ENCODE assay signal across 1 cellular context in the genomic region with DNA sequence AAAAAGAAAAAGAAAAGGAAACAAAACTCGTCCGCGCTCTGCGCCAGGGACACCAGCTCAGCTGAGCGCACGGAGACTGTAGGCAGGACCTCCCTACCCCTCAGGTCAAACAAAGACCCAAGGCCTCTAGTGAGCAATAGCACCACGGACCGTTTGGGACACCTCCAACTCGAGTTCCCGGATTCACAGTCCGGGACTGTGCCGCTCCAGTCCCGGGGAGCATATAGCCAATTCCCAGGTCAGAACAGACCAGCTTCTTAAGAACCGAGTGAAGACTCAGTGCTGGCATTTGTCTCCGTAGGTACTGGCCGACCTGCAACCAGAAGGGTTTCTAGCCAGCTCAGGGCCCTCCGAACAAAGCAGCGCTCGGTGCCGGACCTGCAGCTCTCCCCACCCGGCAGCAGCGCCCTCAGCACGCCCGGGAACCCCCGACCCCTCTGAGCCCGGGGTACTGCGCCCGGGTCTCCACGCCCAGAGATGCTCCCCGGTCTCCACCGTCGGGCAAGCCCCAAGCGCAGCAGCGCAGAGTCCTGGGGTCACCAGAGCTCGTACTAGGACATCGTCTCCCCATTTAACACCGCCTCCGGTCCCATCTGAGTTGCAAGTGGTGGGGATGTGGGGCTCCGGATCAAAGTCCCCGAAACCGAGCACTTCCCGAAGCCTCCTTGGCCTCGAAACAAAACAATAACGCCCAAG.
A peak's percentile ranks its signal among the peaks of the same experiment; 100 is the strongest.
TF ChIP-seq lines count a peak whose summit lies in the region.

No MANE protein-coding gene starts in this region.

TF ChIP-seq in HepG2, 621 proteins besides CTCF, POLR2A, EP300 and RAD21 (continued from another document and continues in another):
- TF ChIP-seq, protein P1, sequence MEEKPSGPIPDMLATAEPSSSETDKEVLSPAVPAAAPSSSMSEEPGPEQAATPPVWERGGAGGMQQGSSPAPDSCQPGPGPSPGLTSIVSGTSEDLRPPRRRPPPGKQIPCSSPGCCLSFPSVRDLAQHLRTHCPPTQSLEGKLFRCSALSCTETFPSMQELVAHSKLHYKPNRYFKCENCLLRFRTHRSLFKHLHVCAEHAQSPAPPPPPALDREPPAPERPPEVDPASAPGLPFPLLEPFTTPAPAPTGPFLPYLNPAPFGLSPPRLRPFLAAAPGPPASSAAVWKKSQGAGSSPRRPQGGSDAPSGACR (CRISPR knock-in tag; IDR thresholded peaks at IDR 0.05) = peak; percentile 24
- TF ChIP-seq, protein P2, sequence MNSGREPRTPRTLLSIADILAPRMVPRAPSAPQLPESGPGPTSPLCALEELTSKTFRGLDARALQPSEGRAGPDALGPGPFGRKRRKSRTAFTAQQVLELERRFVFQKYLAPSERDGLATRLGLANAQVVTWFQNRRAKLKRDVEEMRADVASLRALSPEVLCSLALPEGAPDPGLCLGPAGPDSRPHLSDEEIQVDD (CRISPR knock-in tag; IDR thresholded peaks at IDR 0.05; ENCODE audit: borderline replicate concordance) = no peak
- TF ChIP-seq ZNF761 (CRISPR knock-in tag; conservative IDR thresholded peaks at IDR 0.05) = no peak
- TF ChIP-seq ZNF777 (CRISPR knock-in tag; IDR thresholded peaks at IDR 0.05) = peak; percentile 46
- no peak for TF ChIP-seq ZNF124 (CRISPR knock-in tag; IDR thresholded peaks at IDR 0.05)
- 0 out of 2 replicates have a peak, but pooled peaks have one; percentile 26 for TF ChIP-seq EED (CRISPR knock-in tag; IDR thresholded peaks at IDR 0.05)
- 0 out of 2 replicates have a peak, but pooled peaks have one; percentile 21 for TF ChIP-seq ZNF766 (CRISPR knock-in tag; IDR thresholded peaks at IDR 0.05; ENCODE audit: borderline replicate concordance)
- TF ChIP-seq, protein P3, sequence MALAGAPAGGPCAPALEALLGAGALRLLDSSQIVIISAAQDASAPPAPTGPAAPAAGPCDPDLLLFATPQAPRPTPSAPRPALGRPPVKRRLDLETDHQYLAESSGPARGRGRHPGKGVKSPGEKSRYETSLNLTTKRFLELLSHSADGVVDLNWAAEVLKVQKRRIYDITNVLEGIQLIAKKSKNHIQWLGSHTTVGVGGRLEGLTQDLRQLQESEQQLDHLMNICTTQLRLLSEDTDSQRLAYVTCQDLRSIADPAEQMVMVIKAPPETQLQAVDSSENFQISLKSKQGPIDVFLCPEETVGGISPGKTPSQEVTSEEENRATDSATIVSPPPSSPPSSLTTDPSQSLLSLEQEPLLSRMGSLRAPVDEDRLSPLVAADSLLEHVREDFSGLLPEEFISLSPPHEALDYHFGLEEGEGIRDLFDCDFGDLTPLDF (CRISPR knock-in tag; IDR thresholded peaks at IDR 0.05) = no peak
- TF ChIP-seq, protein P4, sequence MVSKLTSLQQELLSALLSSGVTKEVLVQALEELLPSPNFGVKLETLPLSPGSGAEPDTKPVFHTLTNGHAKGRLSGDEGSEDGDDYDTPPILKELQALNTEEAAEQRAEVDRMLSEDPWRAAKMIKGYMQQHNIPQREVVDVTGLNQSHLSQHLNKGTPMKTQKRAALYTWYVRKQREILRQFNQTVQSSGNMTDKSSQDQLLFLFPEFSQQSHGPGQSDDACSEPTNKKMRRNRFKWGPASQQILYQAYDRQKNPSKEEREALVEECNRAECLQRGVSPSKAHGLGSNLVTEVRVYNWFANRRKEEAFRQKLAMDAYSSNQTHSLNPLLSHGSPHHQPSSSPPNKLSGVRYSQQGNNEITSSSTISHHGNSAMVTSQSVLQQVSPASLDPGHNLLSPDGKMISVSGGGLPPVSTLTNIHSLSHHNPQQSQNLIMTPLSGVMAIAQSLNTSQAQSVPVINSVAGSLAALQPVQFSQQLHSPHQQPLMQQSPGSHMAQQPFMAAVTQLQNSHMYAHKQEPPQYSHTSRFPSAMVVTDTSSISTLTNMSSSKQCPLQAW (CRISPR knock-in tag; IDR thresholded peaks at IDR 0.05) = 0 out of 2 replicates have a peak, but pooled peaks have one; percentile 44
- 0 out of 2 replicates have a peak, but pooled peaks have one; percentile 54 for TF ChIP-seq HOXA5 (CRISPR knock-in tag; IDR thresholded peaks at IDR 0.05)
- no peak for TF ChIP-seq MIER2 (CRISPR knock-in tag; IDR thresholded peaks at IDR 0.05)
- TF ChIP-seq, protein P5, sequence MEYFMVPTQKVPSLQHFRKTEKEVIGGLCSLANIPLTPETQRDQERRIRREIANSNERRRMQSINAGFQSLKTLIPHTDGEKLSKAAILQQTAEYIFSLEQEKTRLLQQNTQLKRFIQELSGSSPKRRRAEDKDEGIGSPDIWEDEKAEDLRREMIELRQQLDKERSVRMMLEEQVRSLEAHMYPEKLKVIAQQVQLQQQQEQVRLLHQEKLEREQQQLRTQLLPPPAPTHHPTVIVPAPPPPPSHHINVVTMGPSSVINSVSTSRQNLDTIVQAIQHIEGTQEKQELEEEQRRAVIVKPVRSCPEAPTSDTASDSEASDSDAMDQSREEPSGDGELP (IDR thresholded peaks at IDR 0.05; ENCODE audit: borderline replicate concordance, low read depth) = peak; percentile 25; the same call in 1 of the 2 replicates
- TF ChIP-seq NFKBIZ (CRISPR knock-in tag; IDR thresholded peaks at IDR 0.05) = no peak
- peak; percentile 59; the same call in 1 of the 2 replicates for TF ChIP-seq FOXJ3 (CRISPR knock-in tag; IDR thresholded peaks at IDR 0.05; ENCODE audit: borderline replicate concordance)
- 0 out of 2 replicates have a peak, but pooled peaks have one; percentile 50 for TF ChIP-seq ZNF780A (CRISPR knock-in tag; IDR thresholded peaks at IDR 0.05)
- no peak for TF ChIP-seq FLYWCH1 (CRISPR knock-in tag; IDR thresholded peaks at IDR 0.05)
- no peak for TF ChIP-seq RXRA (CRISPR knock-in tag; IDR thresholded peaks at IDR 0.05)
- TF ChIP-seq, protein P6, sequence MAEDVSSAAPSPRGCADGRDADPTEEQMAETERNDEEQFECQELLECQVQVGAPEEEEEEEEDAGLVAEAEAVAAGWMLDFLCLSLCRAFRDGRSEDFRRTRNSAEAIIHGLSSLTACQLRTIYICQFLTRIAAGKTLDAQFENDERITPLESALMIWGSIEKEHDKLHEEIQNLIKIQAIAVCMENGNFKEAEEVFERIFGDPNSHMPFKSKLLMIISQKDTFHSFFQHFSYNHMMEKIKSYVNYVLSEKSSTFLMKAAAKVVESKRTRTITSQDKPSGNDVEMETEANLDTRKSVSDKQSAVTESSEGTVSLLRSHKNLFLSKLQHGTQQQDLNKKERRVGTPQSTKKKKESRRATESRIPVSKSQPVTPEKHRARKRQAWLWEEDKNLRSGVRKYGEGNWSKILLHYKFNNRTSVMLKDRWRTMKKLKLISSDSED (CRISPR knock-in tag; IDR thresholded peaks at IDR 0.05) = no peak
- TF ChIP-seq, protein P7, sequence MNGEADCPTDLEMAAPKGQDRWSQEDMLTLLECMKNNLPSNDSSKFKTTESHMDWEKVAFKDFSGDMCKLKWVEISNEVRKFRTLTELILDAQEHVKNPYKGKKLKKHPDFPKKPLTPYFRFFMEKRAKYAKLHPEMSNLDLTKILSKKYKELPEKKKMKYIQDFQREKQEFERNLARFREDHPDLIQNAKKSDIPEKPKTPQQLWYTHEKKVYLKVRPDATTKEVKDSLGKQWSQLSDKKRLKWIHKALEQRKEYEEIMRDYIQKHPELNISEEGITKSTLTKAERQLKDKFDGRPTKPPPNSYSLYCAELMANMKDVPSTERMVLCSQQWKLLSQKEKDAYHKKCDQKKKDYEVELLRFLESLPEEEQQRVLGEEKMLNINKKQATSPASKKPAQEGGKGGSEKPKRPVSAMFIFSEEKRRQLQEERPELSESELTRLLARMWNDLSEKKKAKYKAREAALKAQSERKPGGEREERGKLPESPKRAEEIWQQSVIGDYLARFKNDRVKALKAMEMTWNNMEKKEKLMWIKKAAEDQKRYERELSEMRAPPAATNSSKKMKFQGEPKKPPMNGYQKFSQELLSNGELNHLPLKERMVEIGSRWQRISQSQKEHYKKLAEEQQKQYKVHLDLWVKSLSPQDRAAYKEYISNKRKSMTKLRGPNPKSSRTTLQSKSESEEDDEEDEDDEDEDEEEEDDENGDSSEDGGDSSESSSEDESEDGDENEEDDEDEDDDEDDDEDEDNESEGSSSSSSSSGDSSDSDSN (CRISPR knock-in tag; IDR thresholded peaks at IDR 0.05) = peak; percentile 65
- TF ChIP-seq KDM2A (CRISPR knock-in tag; IDR thresholded peaks at IDR 0.05; ENCODE audit: borderline replicate concordance, low read depth) = peak; percentile 42; the same call in 1 of the 2 replicates
- TF ChIP-seq ZNF264 (CRISPR knock-in tag; IDR thresholded peaks at IDR 0.05) = no peak
- peak; percentile 62; the same call in 1 of the 2 replicates for TF ChIP-seq ZNF841 (CRISPR knock-in tag; IDR thresholded peaks at IDR 0.05; ENCODE audit: borderline replicate concordance)
- no peak for TF ChIP-seq TEAD3 (CRISPR knock-in tag; optimal IDR thresholded peaks at IDR 0.05; ENCODE audit: borderline replicate concordance)
- TF ChIP-seq, protein P8, sequence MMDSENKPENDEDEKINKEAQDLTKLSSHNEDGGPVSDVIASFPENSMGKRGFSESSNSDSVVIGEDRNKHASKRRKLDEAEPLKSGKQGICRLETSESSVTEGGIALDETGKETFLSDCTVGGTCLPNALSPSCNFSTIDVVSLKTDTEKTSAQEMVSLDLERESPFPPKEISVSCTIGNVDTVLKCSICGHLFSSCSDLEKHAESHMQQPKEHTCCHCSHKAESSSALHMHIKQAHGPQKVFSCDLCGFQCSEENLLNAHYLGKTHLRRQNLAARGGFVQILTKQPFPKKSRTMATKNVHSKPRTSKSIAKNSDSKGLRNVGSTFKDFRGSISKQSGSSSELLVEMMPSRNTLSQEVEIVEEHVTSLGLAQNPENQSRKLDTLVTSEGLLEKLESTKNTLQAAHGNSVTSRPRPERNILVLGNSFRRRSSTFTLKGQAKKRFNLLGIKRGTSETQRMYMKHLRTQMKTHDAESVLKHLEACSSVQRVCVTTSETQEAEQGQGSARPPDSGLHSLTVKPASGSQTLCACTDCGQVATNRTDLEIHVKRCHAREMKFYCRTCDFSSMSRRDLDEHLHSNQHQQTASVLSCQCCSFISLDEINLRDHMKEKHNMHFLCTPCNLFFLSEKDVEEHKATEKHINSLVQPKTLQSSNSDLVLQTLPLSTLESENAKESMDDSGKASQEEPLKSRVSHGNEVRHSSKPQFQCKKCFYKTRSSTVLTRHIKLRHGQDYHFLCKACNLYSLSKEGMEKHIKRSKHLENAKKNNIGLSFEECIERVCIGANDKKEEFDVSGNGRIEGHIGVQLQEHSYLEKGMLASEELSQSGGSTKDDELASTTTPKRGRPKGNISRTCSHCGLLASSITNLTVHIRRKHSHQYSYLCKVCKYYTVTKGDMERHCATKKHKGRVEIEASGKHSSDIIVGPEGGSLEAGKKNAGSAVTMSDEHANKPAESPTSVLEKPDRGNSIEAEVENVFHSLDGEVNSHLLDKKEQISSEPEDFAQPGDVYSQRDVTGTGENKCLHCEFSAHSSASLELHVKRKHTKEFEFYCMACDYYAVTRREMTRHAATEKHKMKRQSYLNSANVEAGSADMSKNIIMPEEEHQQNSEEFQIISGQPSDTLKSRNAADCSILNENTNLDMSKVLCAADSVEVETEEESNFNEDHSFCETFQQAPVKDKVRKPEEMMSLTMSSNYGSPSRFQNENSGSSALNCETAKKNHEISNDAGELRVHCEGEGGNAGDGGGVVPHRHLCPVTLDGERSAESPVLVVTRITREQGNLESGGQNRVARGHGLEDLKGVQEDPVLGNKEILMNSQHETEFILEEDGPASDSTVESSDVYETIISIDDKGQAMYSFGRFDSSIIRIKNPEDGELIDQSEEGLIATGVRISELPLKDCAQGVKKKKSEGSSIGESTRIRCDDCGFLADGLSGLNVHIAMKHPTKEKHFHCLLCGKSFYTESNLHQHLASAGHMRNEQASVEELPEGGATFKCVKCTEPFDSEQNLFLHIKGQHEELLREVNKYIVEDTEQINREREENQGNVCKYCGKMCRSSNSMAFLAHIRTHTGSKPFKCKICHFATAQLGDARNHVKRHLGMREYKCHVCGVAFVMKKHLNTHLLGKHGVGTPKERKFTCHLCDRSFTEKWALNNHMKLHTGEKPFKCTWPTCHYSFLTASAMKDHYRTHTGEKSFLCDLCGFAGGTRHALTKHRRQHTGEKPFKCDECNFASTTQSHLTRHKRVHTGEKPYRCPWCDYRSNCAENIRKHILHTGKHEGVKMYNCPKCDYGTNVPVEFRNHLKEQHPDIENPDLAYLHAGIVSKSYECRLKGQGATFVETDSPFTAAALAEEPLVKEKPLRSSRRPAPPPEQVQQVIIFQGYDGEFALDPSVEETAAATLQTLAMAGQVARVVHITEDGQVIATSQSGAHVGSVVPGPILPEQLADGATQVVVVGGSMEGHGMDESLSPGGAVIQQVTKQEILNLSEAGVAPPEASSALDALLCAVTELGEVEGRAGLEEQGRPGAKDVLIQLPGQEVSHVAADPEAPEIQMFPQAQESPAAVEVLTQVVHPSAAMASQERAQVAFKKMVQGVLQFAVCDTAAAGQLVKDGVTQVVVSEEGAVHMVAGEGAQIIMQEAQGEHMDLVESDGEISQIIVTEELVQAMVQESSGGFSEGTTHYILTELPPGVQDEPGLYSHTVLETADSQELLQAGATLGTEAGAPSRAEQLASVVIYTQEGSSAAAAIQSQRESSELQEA (CRISPR knock-in tag; IDR thresholded peaks at IDR 0.05; ENCODE audit: not compliant biosample characterization) = no peak
- TF ChIP-seq, protein P9, sequence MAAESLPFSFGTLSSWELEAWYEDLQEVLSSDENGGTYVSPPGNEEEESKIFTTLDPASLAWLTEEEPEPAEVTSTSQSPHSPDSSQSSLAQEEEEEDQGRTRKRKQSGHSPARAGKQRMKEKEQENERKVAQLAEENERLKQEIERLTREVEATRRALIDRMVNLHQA (CRISPR knock-in tag; IDR thresholded peaks at IDR 0.05) = no peak
- 0 out of 2 replicates have a peak, but pooled peaks have one; percentile 37 for TF ChIP-seq KLF6 (CRISPR knock-in tag; IDR thresholded peaks at IDR 0.05)
- 0 out of 2 replicates have a peak, but pooled peaks have one; percentile 9 for TF ChIP-seq ZNF33B (CRISPR knock-in tag; IDR thresholded peaks at IDR 0.05)
- no peak for TF ChIP-seq NAIF1 (CRISPR knock-in tag; IDR thresholded peaks at IDR 0.05; ENCODE audit: borderline replicate concordance)
- TF ChIP-seq GATAD2A (CRISPR knock-in tag; IDR thresholded peaks at IDR 0.05) = 0 out of 2 replicates have a peak, but pooled peaks have one; percentile 5
- no peak for TF ChIP-seq NR2C2 (CRISPR knock-in tag; IDR thresholded peaks at IDR 0.05; ENCODE audit: borderline replicate concordance)
- no peak for TF ChIP-seq MAZ (IDR thresholded peaks at IDR 0.05; ENCODE audit: borderline replicate concordance, low read depth, low read length)
- no peak for TF ChIP-seq MAZ (CRISPR knock-in tag; IDR thresholded peaks at IDR 0.05; ENCODE audit: low read depth)
- TF ChIP-seq SIX4 (CRISPR knock-in tag; IDR thresholded peaks at IDR 0.05) = no peak
- no peak; the same call in none of the 2 replicates for TF ChIP-seq ZFX (CRISPR knock-in tag; IDR thresholded peaks at IDR 0.05; ENCODE audit: low read depth)
- TF ChIP-seq ZSCAN12 (CRISPR knock-in tag; IDR thresholded peaks at IDR 0.05) = no peak
- TF ChIP-seq, protein P10, sequence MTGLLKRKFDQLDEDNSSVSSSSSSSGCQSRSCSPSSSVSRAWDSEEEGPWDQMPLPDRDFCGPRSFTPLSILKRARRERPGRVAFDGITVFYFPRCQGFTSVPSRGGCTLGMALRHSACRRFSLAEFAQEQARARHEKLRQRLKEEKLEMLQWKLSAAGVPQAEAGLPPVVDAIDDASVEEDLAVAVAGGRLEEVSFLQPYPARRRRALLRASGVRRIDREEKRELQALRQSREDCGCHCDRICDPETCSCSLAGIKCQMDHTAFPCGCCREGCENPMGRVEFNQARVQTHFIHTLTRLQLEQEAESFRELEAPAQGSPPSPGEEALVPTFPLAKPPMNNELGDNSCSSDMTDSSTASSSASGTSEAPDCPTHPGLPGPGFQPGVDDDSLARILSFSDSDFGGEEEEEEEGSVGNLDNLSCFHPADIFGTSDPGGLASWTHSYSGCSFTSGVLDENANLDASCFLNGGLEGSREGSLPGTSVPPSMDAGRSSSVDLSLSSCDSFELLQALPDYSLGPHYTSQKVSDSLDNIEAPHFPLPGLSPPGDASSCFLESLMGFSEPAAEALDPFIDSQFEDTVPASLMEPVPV (CRISPR knock-in tag; IDR thresholded peaks at IDR 0.05) = peak; percentile 6; the same call in 1 of the 2 replicates
- 0 out of 2 replicates have a peak, but pooled peaks have one; percentile 6 for TF ChIP-seq ZNF335 (CRISPR knock-in tag; IDR thresholded peaks at IDR 0.05)
